23 cellular contexts compared by ENCODE assay signal in the genomic region with DNA sequence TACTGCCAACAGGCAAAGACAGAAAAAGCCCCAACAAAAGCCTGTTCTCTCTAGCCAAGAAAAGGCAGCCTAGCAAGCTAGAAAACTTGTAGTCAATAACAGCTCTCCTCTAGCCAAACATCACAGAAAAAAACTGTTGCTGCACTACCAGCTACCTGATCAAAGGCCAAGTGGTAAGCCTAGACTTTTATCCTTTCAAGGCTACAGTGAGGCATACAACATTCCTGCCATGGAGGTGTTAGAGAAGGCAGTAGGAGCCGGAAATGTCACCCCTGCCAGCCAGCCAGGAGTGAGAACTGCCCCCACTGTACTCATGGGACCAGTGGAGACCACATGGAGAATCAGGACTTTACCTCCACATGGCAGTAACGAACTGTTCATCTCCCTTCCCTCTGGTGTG.
"Had no signal": no experiment of that assay in that cellular context is flagged by ENCODE, and none has a peak within 500 bp of the region (broad histone marks: within the 10 kb centered on the region; RNA-seq: fewer than 3 reads in every experiment).

No MANE protein-coding gene starts in this region.

- H3K9me3 ChIP-seq: MG63 had no signal

- H3K27ac ChIP-seq: KMS-11, PC-9 had no signal

- DNase-seq: activated B cell treated with CpG ODN at 0.5 μM for 24 hours; activated CD4-positive, alpha-beta memory T cell treated with anti-CD3 and anti-CD28 coated beads for 36 hours; activated CD4-positive, alpha-beta T cell treated with anti-CD3 and anti-CD28 coated beads, Interleukin-2, amount 10 ng/mL, durations not matched to agents 7 days and 5 days; activated CD8-positive, alpha-beta memory T cell treated with anti-CD3 and anti-CD28 coated beads for 24 hours; activated effector memory CD4-positive, alpha-beta T cell treated with anti-CD3 and anti-CD28 coated beads, Interleukin-2, amount 50 U/mL, for 16 hours; activated naive CD4-positive, alpha-beta T cell treated with Interleukin-2 at 50 U/mL for 16 hours; activated T-cell treated with anti-CD3 and anti-CD28 coated beads, Interleukin-2, amount 50 U/mL, for 4 hours; amygdala; MG63; MV-4-11; NCI-H1092 treated with DMSO at 0.1 percent for 48 hours; NCI-H1417 treated with DMSO at 0.1 percent for 48 hours; NCI-H1694; NCI-H2029; NCI-H2107; NCI-H510A treated with DMSO at 0.1 percent for 48 hours; NCI-H69; PC-9; SIG-M5; T-cell; T-helper 2 cell; T1000 had no signal

- H3K27me3 ChIP-seq: MG63 had no signal

- H3K4me3 ChIP-seq: MG63, PC-9 had no signal

- H3K36me3 ChIP-seq: MG63 had no signal

- ATAC-seq: activated T-cell treated with anti-CD3 and anti-CD28 coated beads, Interleukin-2, amount 50 U/mL, for 4 hours; T-cell had no signal

- H2AFZ ChIP-seq: PC-9 had no signal

- H3K4me2 ChIP-seq: KMS-11, PC-9 had no signal
